In the genomic region with DNA sequence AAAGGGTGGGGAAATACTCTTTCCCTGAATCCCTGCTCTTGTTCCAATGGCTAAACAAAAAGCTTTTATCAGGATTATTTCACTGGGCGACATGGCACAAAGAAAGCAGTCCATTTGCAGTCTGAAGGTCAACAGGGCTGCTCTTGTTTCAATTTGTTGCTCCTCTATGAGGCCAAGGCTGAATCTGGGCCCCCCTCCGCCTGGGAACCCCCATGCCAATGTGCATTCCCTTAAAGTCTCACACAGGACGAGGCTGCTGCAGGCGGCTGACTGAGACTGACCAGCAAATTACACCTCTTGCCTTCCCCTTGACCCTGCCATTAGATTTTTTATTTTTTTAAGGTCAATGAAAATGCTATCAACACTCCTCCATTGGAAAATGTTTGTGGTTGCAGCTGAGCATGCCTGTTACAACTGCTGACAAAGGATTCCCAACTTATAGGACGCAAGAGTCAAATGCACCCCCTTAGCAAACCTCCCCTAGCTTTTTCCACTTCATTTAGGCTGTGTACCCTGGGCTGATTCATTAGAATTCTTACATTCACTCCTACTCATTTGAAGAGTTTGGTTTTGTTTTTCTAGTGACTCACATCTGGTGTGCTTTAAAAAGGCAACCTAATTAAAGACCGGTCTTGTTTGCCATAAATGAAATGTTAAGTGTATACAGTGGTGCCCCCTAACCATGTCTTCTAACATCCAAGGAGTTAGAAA, we compare ENCODE assay signal across 8 cellular contexts.
DNase-seq lines count a peak whose midpoint lies in the region; ATAC-seq lines count a peak whose summit lies in the region.

No MANE protein-coding gene starts in this region.

- no peak for ATAC-seq in GM18519 (IDR thresholded peaks at IDR 0.05; ENCODE audit: low FRiP score, unreplicated experiment)

- peak; percentile 42 for DNase-seq in stimulated activated CD4-positive, alpha-beta T cell treated with anti-CD3 and anti-CD28 coated beads, Interleukin-15, amount 100 ng/mL, for 24 hours
- DNase-seq in stimulated activated CD4-positive, alpha-beta T cell treated with anti-CD3 and anti-CD28 coated beads, Interleukin-12 subunit alpha, Interleukin-12 subunit beta, amount 100 ng/mL, for 4 hours = no peak
- peak; percentile 48 to 49 for DNase-seq in activated T-cell treated with anti-CD3 and anti-CD28 coated beads, Interleukin-2, amount 50 U/mL, for 48 hours
- DNase-seq in hepatic stellate cell (ENCODE audit: low spot score) (peak; percentile 4), substantia nigra (lab: John Stamatoyannopoulos, UW) (peak in 41 of 49 donors; percentile 3 to 68 (median 30)), NCI-H446 treated with DMSO at 0.1 percent for 48 hours (lab: John Stamatoyannopoulos, UW) (no peak), NCI-H2196 (lab: John Stamatoyannopoulos, UW; ENCODE audit: unreplicated experiment) (no peak)

- peak overlapping the region; percentile 62 for H3K27ac ChIP-seq in substantia nigra (ENCODE audit: low read depth, low read length, poor library complexity, severe bottlenecking)

Comparison
In these comparisons a context has a peak if more than half of its experiments do, and no peak if none do; other contexts are left out.
1. DNase-seq: peak in stimulated activated CD4-positive, alpha-beta T cell treated with anti-CD3 and anti-CD28 coated beads, Interleukin-15, amount 100 ng/mL, for 24 hours (single experiment), activated T-cell treated with anti-CD3 and anti-CD28 coated beads, Interleukin-2, amount 50 U/mL, for 48 hours (2 of 2), hepatic stellate cell (single experiment) and substantia nigra (41 of 49); none in stimulated activated CD4-positive, alpha-beta T cell treated with anti-CD3 and anti-CD28 coated beads, Interleukin-12 subunit alpha, Interleukin-12 subunit beta, amount 100 ng/mL, for 4 hours (single experiment), NCI-H446 treated with DMSO at 0.1 percent for 48 hours (single experiment) and NCI-H2196 (single experiment).